24 cellular contexts compared by ENCODE assay signal in the genomic region with DNA sequence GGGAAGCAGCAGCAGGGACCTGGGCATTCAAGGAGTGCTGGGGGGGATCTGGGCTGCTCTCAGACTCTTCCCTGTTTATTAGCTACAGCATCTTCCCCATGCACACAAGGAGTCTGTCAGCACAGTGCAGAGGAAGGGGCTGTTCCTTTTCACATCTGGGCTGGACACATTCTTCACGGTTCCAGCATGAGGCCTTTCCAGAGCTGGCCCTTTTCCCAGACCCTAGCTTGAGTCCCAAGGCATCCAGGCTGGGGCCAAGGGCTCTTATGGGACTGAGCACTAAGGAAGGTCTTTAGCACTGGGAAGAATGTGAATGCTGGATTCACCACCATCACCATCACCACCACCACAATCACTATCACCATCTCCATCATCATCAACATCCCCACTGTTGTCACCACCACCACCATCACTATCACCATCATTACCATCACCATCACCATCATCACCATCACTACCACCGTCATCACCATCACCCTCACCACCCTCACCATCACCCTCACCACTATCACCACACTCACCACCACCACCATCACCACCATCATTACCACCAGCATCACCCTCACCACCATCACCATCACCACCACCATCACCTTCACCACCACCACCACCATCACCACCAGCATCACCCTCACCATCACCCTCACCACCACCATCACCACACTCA. TPM values are rescaled to one million over a fixed set of nuclear protein-coding genes. Genes with fewer than 3 reads are reported as not detected.
DNase-seq lines count a peak whose midpoint lies in the region; ATAC-seq, FAIRE-seq and TF ChIP-seq lines count a peak whose summit lies in the region.
"Had no signal": no experiment of that assay in that cellular context is flagged by ENCODE, and none has a peak within 500 bp of the region (broad histone marks: within the 10 kb centered on the region; RNA-seq: fewer than 3 reads in every experiment).

No MANE protein-coding gene starts in this region.

- H3K36me3 Mint-ChIP-seq in activated naive CD8-positive, alpha-beta T cell treated with anti-CD3 and anti-CD28 coated beads, Interleukin-2, amount 10 ng/mL, durations not matched to agents 7 days and 5 days, result peaks cover 21% of the 10 kb centered on the region
- peaks cover 26% of the 10 kb centered on the region for H3K36me3 Mint-ChIP-seq in type B pancreatic cell

- H3K4me1 Mint-ChIP-seq in activated naive CD8-positive, alpha-beta T cell treated with anti-CD3 and anti-CD28 coated beads, Interleukin-2, amount 10 ng/mL, durations not matched to agents 7 days and 5 days, result peaks cover 4% of the 10 kb centered on the region
- H3K4me1 Mint-ChIP-seq in type B pancreatic cell (ENCODE audit: unreplicated experiment), result peaks cover 6% of the 10 kb centered on the region
- H3K4me1 Mint-ChIP-seq: activated naive CD4-positive, alpha-beta T cell treated with anti-CD3 and anti-CD28 coated beads, Interleukin-2, amount 50 U/mL, for 24 hours had no signal

- H3K27ac ChIP-seq in heart left ventricle, result no peak overlapping the region
- H3K27ac ChIP-seq in testis, result peak overlapping the region; percentile 24 to 48
- no peak overlapping the region for H3K27ac ChIP-seq in small intestine (ENCODE audit: low read depth in 1 of 2, low read length in 1 of 2)
- H3K27ac ChIP-seq: BLaER1, body of pancreas, colonic mucosa, ovary, vagina had no signal

- H3K36me3 ChIP-seq in heart left ventricle (peaks cover 0 to 30% (median 21%) of the 10 kb centered on the region in 9 donors), testis (ENCODE audit: low read depth, missing control alignments) (no peaks in the 10 kb centered on the region), small intestine (ENCODE audit: control insufficient read depth in 2 of 2, insufficient read depth in 2 of 2, low read length in 2 of 2) (peaks cover 5 to 15% of the 10 kb centered on the region in 2 donors)
- H3K36me3 ChIP-seq: colonic mucosa, ovary had no signal

- FAIRE-seq in small intestine (lab: Jason Lieb, UNC), result no peak

- no peak overlapping the region for H3K4me3 Mint-ChIP-seq in activated naive CD8-positive, alpha-beta T cell treated with anti-CD3 and anti-CD28 coated beads, Interleukin-2, amount 10 ng/mL, durations not matched to agents 7 days and 5 days
- no peak overlapping the region for H3K4me3 Mint-ChIP-seq in type B pancreatic cell
- H3K4me3 Mint-ChIP-seq: activated naive CD4-positive, alpha-beta T cell treated with anti-CD3 and anti-CD28 coated beads, Interleukin-2, amount 50 U/mL, for 24 hours; endodermal cell; naive thymus-derived CD4-positive, alpha-beta T cell had no signal

- 51 to 59% (median 54%) methylated on average over 2 of the region's 2 CpGs for WGBS in heart left ventricle, 4 donors
- 73 to 75% methylated on average over 2 of the region's 2 CpGs for WGBS in testis, 2 donors
- 77 to 80% (median 80%) methylated on average over 2 of the region's 2 CpGs for WGBS in small intestine, 3 donors

- H3K27me3 ChIP-seq in heart left ventricle, result no peaks in the 10 kb centered on the region
- no peaks in the 10 kb centered on the region for H3K27me3 ChIP-seq in testis
- no peaks in the 10 kb centered on the region for H3K27me3 ChIP-seq in small intestine (ENCODE audit: control insufficient read depth in 2 of 2, insufficient read depth in 2 of 2, low read length in 2 of 2)
- H3K27me3 ChIP-seq: BLaER1, body of pancreas, colonic mucosa, ovary, sigmoid colon, vagina had no signal

- peak; percentile 26 to 38 (median 30) for ATAC-seq in heart left ventricle
- no peak for ATAC-seq in activated naive CD8-positive, alpha-beta T cell treated with anti-CD3 and anti-CD28 coated beads, Interleukin-2, amount 10 ng/mL, durations not matched to agents 7 days and 5 days (ENCODE audit: low read depth)
- ATAC-seq in left cardiac atrium, result peak; percentile 21 to 44
- ATAC-seq: body of pancreas; naive thymus-derived CD4-positive, alpha-beta T cell had no signal

- H3K27me3 Mint-ChIP-seq in activated naive CD8-positive, alpha-beta T cell treated with anti-CD3 and anti-CD28 coated beads, Interleukin-2, amount 10 ng/mL, durations not matched to agents 7 days and 5 days, result no peaks in the 10 kb centered on the region
- H3K27me3 Mint-ChIP-seq in type B pancreatic cell, result no peaks in the 10 kb centered on the region
- H3K27me3 Mint-ChIP-seq: activated naive CD4-positive, alpha-beta T cell treated with anti-CD3 and anti-CD28 coated beads, Interleukin-2, amount 50 U/mL, for 24 hours; naive thymus-derived CD4-positive, alpha-beta T cell had no signal

- TF ChIP-seq POLR2A in heart left ventricle (IDR thresholded peaks at IDR 0.05) (no peak), testis (IDR thresholded peaks at IDR 0.05) (no peak)

- H3K27ac Mint-ChIP-seq in activated naive CD8-positive, alpha-beta T cell treated with anti-CD3 and anti-CD28 coated beads, Interleukin-2, amount 10 ng/mL, durations not matched to agents 7 days and 5 days, result peak overlapping the region; percentile 39
- H3K27ac Mint-ChIP-seq in type B pancreatic cell, result no peak overlapping the region
- H3K27ac Mint-ChIP-seq: activated naive CD4-positive, alpha-beta T cell treated with anti-CD3 and anti-CD28 coated beads, Interleukin-2, amount 50 U/mL, for 24 hours; endodermal cell had no signal

- H3K4me3 ChIP-seq in heart left ventricle, result no peak overlapping the region
- no peak overlapping the region for H3K4me3 ChIP-seq in testis
- H3K4me3 ChIP-seq in small intestine (ENCODE audit: low read depth in 1 of 2, low read length in 2 of 2), result no peak overlapping the region
- H3K4me3 ChIP-seq: BLaER1, body of pancreas, colonic mucosa, ovary, sigmoid colon, vagina had no signal

- TF ChIP-seq CTCF in heart left ventricle (IDR thresholded peaks at IDR 0.05) (no peak), testis (IDR thresholded peaks at IDR 0.05) (no peak), type B pancreatic cell (conservative IDR thresholded peaks at IDR 0.05) (no peak)

- H3K9me3 Mint-ChIP-seq in activated naive CD8-positive, alpha-beta T cell treated with anti-CD3 and anti-CD28 coated beads, Interleukin-2, amount 10 ng/mL, durations not matched to agents 7 days and 5 days, result no peaks in the 10 kb centered on the region
- H3K9me3 Mint-ChIP-seq in type B pancreatic cell, result no peaks in the 10 kb centered on the region
- H3K9me3 Mint-ChIP-seq: activated naive CD4-positive, alpha-beta T cell treated with anti-CD3 and anti-CD28 coated beads, Interleukin-2, amount 50 U/mL, for 24 hours; endodermal cell; naive thymus-derived CD4-positive, alpha-beta T cell had no signal

- POLR2A ChIA-PET in activated naive CD8-positive, alpha-beta T cell treated with anti-CD3 and anti-CD28 coated beads, Interleukin-2, amount 10 ng/mL, durations not matched to agents 7 days and 5 days (lab: Charles Lee), result no interaction called here

- H3K4me1 ChIP-seq in heart left ventricle, result peaks cover 0 to 14% (median 0%) of the 10 kb centered on the region in 12 donors
- no peaks in the 10 kb centered on the region for H3K4me1 ChIP-seq in testis
- no peaks in the 10 kb centered on the region for H3K4me1 ChIP-seq in small intestine (ENCODE audit: control insufficient read depth in 2 of 2, insufficient read depth in 1 of 2, low read depth in 1 of 2, low read length in 1 of 2)
- H3K4me1 ChIP-seq: body of pancreas, colonic mucosa, vagina had no signal

- no peaks in the 10 kb centered on the region for H3K9me3 ChIP-seq in heart left ventricle
- H3K9me3 ChIP-seq in testis, result no peaks in the 10 kb centered on the region
- H3K9me3 ChIP-seq in small intestine (ENCODE audit: control insufficient read depth, low read depth), result no peaks in the 10 kb centered on the region
- H3K9me3 ChIP-seq: BLaER1, body of pancreas, colonic mucosa, ovary, sigmoid colon, SK-N-SH, vagina had no signal

- DNase-seq in heart left ventricle, result no peak
- DNase-seq in cardiac septum (ENCODE audit: low spot score), result no peak
- DNase-seq in activated naive CD8-positive, alpha-beta T cell treated with anti-CD3 and anti-CD28 coated beads, Interleukin-2, amount 10 ng/mL, durations not matched to agents 7 days and 5 days, result no peak
- no peak for DNase-seq in left cardiac atrium
- DNase-seq in testis, result peak; percentile 43
- DNase-seq in NCI-H2107 treated with DMSO at 0.1 percent for 48 hours (lab: John Stamatoyannopoulos, UW; ENCODE audit: unreplicated experiment), result no peak
- DNase-seq in type B pancreatic cell (ENCODE audit: extremely low spot score, unreplicated experiment), result no peak
- no peak for DNase-seq in small intestine
- DNase-seq: activated CD4-positive, CD25-positive, alpha-beta regulatory T cell; activated T-cell treated with anti-CD3 and anti-CD28 coated beads, Interleukin-2, amount 50 U/mL, for 48 hours; body of pancreas; colonic mucosa; endodermal cell; H7; naive thymus-derived CD4-positive, alpha-beta T cell; NCI-H1417 treated with DMSO at 0.1 percent for 48 hours; NCI-H524; ovary; sigmoid colon; SK-N-SH had no signal

- intact Hi-C loops in heart left ventricle (cut with DNase I) (loop anchor here in 2 of 10 donors (5.0 to 10.0 kb wide), 3 partner anchors 32 to 865 kb away; no protein-coding TSS in a partner anchor), cardiac septum (cut with DNase I) (no loop called here), left cardiac atrium (cut with DNase I) (loop anchor here in 1 of 2 donors (10.0 kb wide), 1 partner anchor 355 kb away; no protein-coding TSS in a partner anchor), testis (cut with DNase I; ENCODE audit: low total_unique reads) (loop anchor here (10.0 kb wide), 1 partner anchor 325 kb away; a partner anchor contains a TSS)

RNA-seq across cellular contexts. Expression of a gene that starts 28.4 kb away (rescaled TPM):
- total RNA-seq in heart left ventricle, result 100 to 1,000 TPM; 275 to 406 (median 345) TPM
- polyA plus RNA-seq in heart left ventricle, result 100 to 1,000 TPM; 342 to 550 TPM
- total RNA-seq in cardiac septum, result 316 TPM
- 100 to 1,000 TPM; 209 to 230 TPM for total RNA-seq in activated naive CD8-positive, alpha-beta T cell treated with anti-CD3 and anti-CD28 coated beads, Interleukin-2, amount 10 ng/mL, durations not matched to agents 7 days and 5 days
- total RNA-seq in left cardiac atrium, result 100 to 1,000 TPM; 284 to 328 TPM
- total RNA-seq in testis, result 100 to 1,000 TPM; 110 to 129 TPM
- 281 TPM for polyA plus RNA-seq in testis (ENCODE audit: insufficient read depth, low read depth, low replicate concordance)
- total RNA-seq in type B pancreatic cell (ENCODE audit: low replicate concordance), result 206 and 279 TPM in 2 replicates
- polyA plus RNA-seq in small intestine, result 100 to 1,000 TPM; 206 to 297 (median 239) TPM

RNA-seq across cellular contexts. Expression of a gene that starts 36.2 kb away (rescaled TPM):
- total RNA-seq in heart left ventricle (10 to 100 TPM in 5 of 9 donors, 1 to 10 TPM in 4; 6.2 to 16.1 (median 12.0) TPM), cardiac septum (8.2 TPM), left cardiac atrium (10 to 100 TPM; 17.0 to 19.0 TPM), testis (10 to 100 TPM; 43.3 to 47.9 TPM), type B pancreatic cell (ENCODE audit: low replicate concordance) (83.3 and 104 TPM in 2 replicates)
- polyA plus RNA-seq in heart left ventricle (10 to 100 TPM in 1 of 2 donors, 1 to 10 TPM in 1; 3.8 to 26.0 TPM), testis (ENCODE audit: insufficient read depth, low read depth, low replicate concordance) (27.3 TPM), small intestine (10 to 100 TPM; 32.5 to 39.1 (median 35.7) TPM)
- 1 to 10 TPM in 1 of 2 experiments, under 1 TPM in 1; 0.94 to 1.4 TPM for total RNA-seq in activated naive CD8-positive, alpha-beta T cell treated with anti-CD3 and anti-CD28 coated beads, Interleukin-2, amount 10 ng/mL, durations not matched to agents 7 days and 5 days

RNA-seq across cellular contexts. Expression of a gene that starts 49.3 kb away (rescaled TPM):
- total RNA-seq in heart left ventricle (1 to 10 TPM in 1 of 9 donors, under 1 TPM in 2, not detected in 6; 0.05 to 1.9 (median 0.68) TPM), cardiac septum (0.22 TPM), left cardiac atrium (under 1 TPM; 0.08 to 0.09 TPM), testis (under 1 TPM; 0.06 to 0.08 TPM), type B pancreatic cell (ENCODE audit: low replicate concordance) (0.39 and 3.8 TPM in 2 replicates)
- polyA plus RNA-seq in heart left ventricle (under 1 TPM in 1 of 2 donors, not detected in 1; 0.04 TPM), testis (ENCODE audit: insufficient read depth, low read depth, low replicate concordance) (0.24 TPM), small intestine (under 1 TPM in 1 of 3 donors, not detected in 2; 0.13 TPM)
- total RNA-seq in activated naive CD8-positive, alpha-beta T cell treated with anti-CD3 and anti-CD28 coated beads, Interleukin-2, amount 10 ng/mL, durations not matched to agents 7 days and 5 days, result 1 to 10 TPM; 2.7 to 3.2 TPM
- total RNA-seq: endodermal cell, fibroblast of lung, H7, sigmoid colon, vagina had no signal

Comparison
In these comparisons a context has a peak if more than half of its experiments do, and no peak if none do; other contexts are left out.
1. H3K27ac ChIP-seq: peak in testis (2 of 2); none in heart left ventricle (0 of 12) and small intestine (0 of 2).